ENCODE assay signal across 18 cellular contexts in the genomic region with DNA sequence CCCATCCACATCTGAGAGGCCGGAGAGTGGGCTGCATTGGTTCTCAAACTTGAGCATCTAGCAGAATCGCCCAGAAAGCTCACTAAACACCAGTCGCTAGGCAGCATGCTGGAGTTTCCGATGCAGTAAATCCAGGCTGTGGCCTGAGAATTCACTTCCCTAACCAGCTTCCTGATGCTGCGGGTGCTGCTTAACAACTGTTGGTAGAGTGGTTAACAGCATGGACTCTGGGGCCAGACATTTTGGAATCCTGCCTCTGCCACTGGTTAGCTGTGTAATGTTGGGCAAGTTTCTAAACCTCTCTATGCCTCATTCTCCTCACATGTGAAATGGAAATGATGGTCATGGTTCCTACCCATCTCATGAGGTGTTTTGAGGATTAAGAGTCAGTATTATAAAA.
DNase-seq lines count a peak whose midpoint lies in the region; ATAC-seq, FAIRE-seq and TF ChIP-seq lines count a peak whose summit lies in the region.
"Had no signal": no experiment of that assay in that cellular context is flagged by ENCODE, and none has a peak within 500 bp of the region (broad histone marks: within the 10 kb centered on the region; RNA-seq: fewer than 3 reads in every experiment).

No MANE protein-coding gene starts in this region.

- no peak for ATAC-seq in psoas muscle
- ATAC-seq: activated CD8-positive, alpha-beta T cell treated with anti-CD3 and anti-CD28 coated beads, Interleukin-2, amount 10 ng/mL, durations not matched to agents 7 days and 5 days had no signal

- H3K9me3 ChIP-seq in psoas muscle, result no peaks in the 10 kb centered on the region
- H3K9me3 ChIP-seq: sigmoid colon had no signal

- no peaks in the 10 kb centered on the region for H3K27me3 Mint-ChIP-seq in dendritic cell treated with granulocyte-macrophage colony-stimulating factor and Interleukin-4, amounts not matched to agents 40 ng/mL and 50 ng/mL, for 4 days
- H3K27me3 Mint-ChIP-seq in activated CD4-positive, alpha-beta memory T cell treated with anti-CD3 and anti-CD28 coated beads, Interleukin-2, amount 10 ng/mL, durations not matched to agents 7 days and 5 days, result no peaks in the 10 kb centered on the region
- no peaks in the 10 kb centered on the region for H3K27me3 Mint-ChIP-seq in activated T-helper 1 cell treated with anti-CD3 and anti-CD28 coated beads, Interleukin-12 subunit alpha, Interleukin-12 subunit beta, Interleukin-2, Interleukin-4 antibody, amounts not matched to agents 30 ng/mL and 10 ng/mL and 1 ng/mL, durations not matched to agents 14 hours and 24 hours and 36 hours (ENCODE audit: insufficient read depth)
- H3K27me3 Mint-ChIP-seq: central memory CD8-positive, alpha-beta T cell had no signal

- H3K4me1 Mint-ChIP-seq in dendritic cell treated with granulocyte-macrophage colony-stimulating factor and Interleukin-4, amounts not matched to agents 40 ng/mL and 50 ng/mL, for 4 days (ENCODE audit: low read depth), result peaks cover 62% of the 10 kb centered on the region
- H3K4me1 Mint-ChIP-seq in activated CD4-positive, alpha-beta memory T cell treated with anti-CD3 and anti-CD28 coated beads, Interleukin-2, amount 10 ng/mL, durations not matched to agents 7 days and 5 days, result peaks cover 50% of the 10 kb centered on the region
- H3K4me1 Mint-ChIP-seq in activated T-helper 1 cell treated with anti-CD3 and anti-CD28 coated beads, Interleukin-12 subunit alpha, Interleukin-12 subunit beta, Interleukin-2, Interleukin-4 antibody, amounts not matched to agents 30 ng/mL and 10 ng/mL and 1 ng/mL, durations not matched to agents 14 hours and 24 hours and 36 hours (ENCODE audit: low read depth), result peaks cover 92% of the 10 kb centered on the region

- no peak for TF ChIP-seq CTCF in psoas muscle (IDR thresholded peaks at IDR 0.05)

- WGBS in psoas muscle, 3 donors, result 80 to 84% (median 83%) methylated on average over 5 of the region's 5 CpGs

- H3K27ac ChIP-seq in psoas muscle, result peak overlapping the region; percentile 43
- H3K27ac ChIP-seq: SK-N-MC had no signal

- H3K36me3 Mint-ChIP-seq in dendritic cell treated with granulocyte-macrophage colony-stimulating factor and Interleukin-4, amounts not matched to agents 40 ng/mL and 50 ng/mL, for 4 days (ENCODE audit: low read depth), result no peaks in the 10 kb centered on the region
- H3K36me3 Mint-ChIP-seq in activated CD4-positive, alpha-beta memory T cell treated with anti-CD3 and anti-CD28 coated beads, Interleukin-2, amount 10 ng/mL, durations not matched to agents 7 days and 5 days (ENCODE audit: low read depth), result peaks cover 54% of the 10 kb centered on the region
- peaks cover 53% of the 10 kb centered on the region for H3K36me3 Mint-ChIP-seq in activated T-helper 1 cell treated with anti-CD3 and anti-CD28 coated beads, Interleukin-12 subunit alpha, Interleukin-12 subunit beta, Interleukin-2, Interleukin-4 antibody, amounts not matched to agents 30 ng/mL and 10 ng/mL and 1 ng/mL, durations not matched to agents 14 hours and 24 hours and 36 hours (ENCODE audit: low read depth)
- H3K36me3 Mint-ChIP-seq: type B pancreatic cell had no signal

- H3K9me3 Mint-ChIP-seq in dendritic cell treated with granulocyte-macrophage colony-stimulating factor and Interleukin-4, amounts not matched to agents 40 ng/mL and 50 ng/mL, for 4 days, result no peaks in the 10 kb centered on the region
- no peaks in the 10 kb centered on the region for H3K9me3 Mint-ChIP-seq in activated CD4-positive, alpha-beta memory T cell treated with anti-CD3 and anti-CD28 coated beads, Interleukin-2, amount 10 ng/mL, durations not matched to agents 7 days and 5 days
- H3K9me3 Mint-ChIP-seq in activated T-helper 1 cell treated with anti-CD3 and anti-CD28 coated beads, Interleukin-12 subunit alpha, Interleukin-12 subunit beta, Interleukin-2, Interleukin-4 antibody, amounts not matched to agents 30 ng/mL and 10 ng/mL and 1 ng/mL, durations not matched to agents 14 hours and 24 hours and 36 hours, result no peaks in the 10 kb centered on the region
- H3K9me3 Mint-ChIP-seq: central memory CD8-positive, alpha-beta T cell; type B pancreatic cell had no signal

- POLR2A ChIA-PET in activated CD4-positive, alpha-beta memory T cell treated with anti-CD3 and anti-CD28 coated beads, Interleukin-2, amount 10 ng/mL, durations not matched to agents 7 days and 5 days (lab: Charles Lee), result no interaction called here

- peaks cover 35% of the 10 kb centered on the region for H3K4me1 ChIP-seq in psoas muscle

- CTCF ChIA-PET in activated CD4-positive, alpha-beta memory T cell treated with anti-CD3 and anti-CD28 coated beads, Interleukin-2, amount 10 ng/mL, durations not matched to agents 7 days and 5 days (lab: Charles Lee), result interaction anchor here (0.6 kb wide), 2 partner anchors 60 to 143 kb away, joined by 3 read pairs; no protein-coding TSS in a partner anchor

- intact Hi-C loops in dendritic cell treated with granulocyte-macrophage colony-stimulating factor and Interleukin-4, amounts not matched to agents 40 ng/mL and 50 ng/mL, for 4 days (cut with micrococcal nuclease), result loop anchor here (10.0 kb wide), 1 partner anchor 112 kb away; no protein-coding TSS in a partner anchor
- intact Hi-C loops in psoas muscle (cut with DNase I), result no loop called here
- intact Hi-C loops in activated T-helper 1 cell treated with anti-CD3 and anti-CD28 coated beads, Interleukin-12 subunit alpha, Interleukin-12 subunit beta, Interleukin-2, Interleukin-4 antibody, amounts not matched to agents 30 ng/mL and 10 ng/mL and 1 ng/mL, durations not matched to agents 14 hours and 24 hours and 36 hours (cut with micrococcal nuclease), result loop anchor here (10.0 kb wide), 1 partner anchor 92 kb away; no protein-coding TSS in a partner anchor

- DNase-seq in AG08395 (ENCODE audit: low spot score), result peak; percentile 57
- DNase-seq in GM18507 (ENCODE audit: extremely low spot score, insufficient read length, low read depth), result no peak
- no peak for DNase-seq in psoas muscle
- DNase-seq in activated CD4-positive, alpha-beta T cell treated with anti-CD3 and anti-CD28 coated beads for 1 hour, result no peak
- no peak for DNase-seq in activated CD4-positive, alpha-beta memory T cell treated with anti-CD3 and anti-CD28 coated beads, Interleukin-2, amount 10 ng/mL, durations not matched to agents 7 days and 5 days
- no peak for DNase-seq in SK-N-DZ (ENCODE audit: low spot score)
- no peak for DNase-seq in activated T-helper 1 cell treated with anti-CD3 and anti-CD28 coated beads, Interleukin-12 subunit alpha, Interleukin-12 subunit beta, Interleukin-2, Interleukin-4 antibody, amounts not matched to agents 30 ng/mL and 10 ng/mL and 1 ng/mL, durations not matched to agents 14 hours and 24 hours and 36 hours (ENCODE audit: low spot score)
- DNase-seq: activated CD8-positive, alpha-beta T cell treated with anti-CD3 and anti-CD28 coated beads, Interleukin-2, amount 10 ng/mL, durations not matched to agents 7 days and 5 days; NCI-H1694 treated with DMSO at 0.1 percent for 48 hours; NCI-H510A; occipital lobe; OCI-M1; sigmoid colon; stimulated activated CD4-positive, alpha-beta T cell treated with anti-CD3 and anti-CD28 coated beads, Interleukin-4, amount 100 ng/mL, for 4 hours had no signal

- FAIRE-seq in GM18507 (lab: Jason Lieb, UNC), result peak; percentile 36

- no peaks in the 10 kb centered on the region for H3K27me3 ChIP-seq in psoas muscle (ENCODE audit: insufficient read depth in 3 of 3, low read length in 2 of 3)
- H3K27me3 ChIP-seq: sigmoid colon had no signal

- peak overlapping the region; percentile 24 for H3K27ac Mint-ChIP-seq in dendritic cell treated with granulocyte-macrophage colony-stimulating factor and Interleukin-4, amounts not matched to agents 40 ng/mL and 50 ng/mL, for 4 days
- no peak overlapping the region for H3K27ac Mint-ChIP-seq in activated CD4-positive, alpha-beta memory T cell treated with anti-CD3 and anti-CD28 coated beads, Interleukin-2, amount 10 ng/mL, durations not matched to agents 7 days and 5 days
- no peak overlapping the region for H3K27ac Mint-ChIP-seq in activated T-helper 1 cell treated with anti-CD3 and anti-CD28 coated beads, Interleukin-12 subunit alpha, Interleukin-12 subunit beta, Interleukin-2, Interleukin-4 antibody, amounts not matched to agents 30 ng/mL and 10 ng/mL and 1 ng/mL, durations not matched to agents 14 hours and 24 hours and 36 hours
- H3K27ac Mint-ChIP-seq: activated CD8-positive, alpha-beta T cell treated with anti-CD3 and anti-CD28 coated beads, Interleukin-2, amount 10 ng/mL, durations not matched to agents 7 days and 5 days; type B pancreatic cell had no signal

- H3K4me3 ChIP-seq in psoas muscle, result no peak overlapping the region
- H3K4me3 ChIP-seq: sigmoid colon had no signal

- H3K36me3 ChIP-seq in psoas muscle (ENCODE audit: insufficient read depth in 1 of 2, low read depth in 1 of 2), result no peaks in the 10 kb centered on the region
- H3K36me3 ChIP-seq: sigmoid colon had no signal

- no peak overlapping the region for H3K4me3 Mint-ChIP-seq in dendritic cell treated with granulocyte-macrophage colony-stimulating factor and Interleukin-4, amounts not matched to agents 40 ng/mL and 50 ng/mL, for 4 days
- no peak overlapping the region for H3K4me3 Mint-ChIP-seq in activated CD4-positive, alpha-beta memory T cell treated with anti-CD3 and anti-CD28 coated beads, Interleukin-2, amount 10 ng/mL, durations not matched to agents 7 days and 5 days
- H3K4me3 Mint-ChIP-seq in activated T-helper 1 cell treated with anti-CD3 and anti-CD28 coated beads, Interleukin-12 subunit alpha, Interleukin-12 subunit beta, Interleukin-2, Interleukin-4 antibody, amounts not matched to agents 30 ng/mL and 10 ng/mL and 1 ng/mL, durations not matched to agents 14 hours and 24 hours and 36 hours, result no peak overlapping the region
- H3K4me3 Mint-ChIP-seq: activated CD8-positive, alpha-beta T cell treated with anti-CD3 and anti-CD28 coated beads, Interleukin-2, amount 10 ng/mL, durations not matched to agents 7 days and 5 days; central memory CD8-positive, alpha-beta T cell; type B pancreatic cell had no signal

Comparison
In these comparisons a context has a peak if more than half of its experiments do, and no peak if none do; other contexts are left out.
1. intact Hi-C loops: an anchor here in dendritic cell treated with granulocyte-macrophage colony-stimulating factor and Interleukin-4, amounts not matched to agents 40 ng/mL and 50 ng/mL, for 4 days (10.0 kb wide) and activated T-helper 1 cell treated with anti-CD3 and anti-CD28 coated beads, Interleukin-12 subunit alpha, Interleukin-12 subunit beta, Interleukin-2, Interleukin-4 antibody, amounts not matched to agents 30 ng/mL and 10 ng/mL and 1 ng/mL, durations not matched to agents 14 hours and 24 hours and 36 hours (10.0 kb wide); none called in psoas muscle.